In the genomic region with DNA sequence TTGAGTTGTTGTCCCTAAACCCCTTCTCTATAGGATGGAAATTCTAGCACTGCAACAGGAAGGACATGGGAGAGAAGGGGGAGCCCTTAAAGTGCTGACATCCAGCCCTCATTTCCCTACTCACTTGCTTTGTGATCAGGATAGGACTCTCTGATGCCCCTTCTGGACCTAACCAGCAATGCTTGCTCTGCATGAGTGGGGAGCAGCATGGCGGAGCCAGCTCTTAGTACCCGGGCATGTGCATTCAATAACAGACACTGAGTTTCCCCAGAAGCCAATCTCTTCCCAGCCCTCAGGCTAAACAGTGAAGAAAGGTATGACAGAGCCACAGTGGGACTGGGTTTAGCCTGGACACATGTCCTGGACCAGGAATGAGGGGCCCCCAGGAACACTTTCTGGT, we compare ENCODE assay signal across 12 cellular contexts. TPM values are rescaled to one million over a fixed set of nuclear protein-coding genes. Genes with fewer than 3 reads are reported as not detected.
DNase-seq lines count a peak whose midpoint lies in the region; ATAC-seq and TF ChIP-seq lines count a peak whose summit lies in the region.
"Had no signal": no experiment of that assay in that cellular context is flagged by ENCODE, and none has a peak within 500 bp of the region (broad histone marks: within the 10 kb centered on the region; RNA-seq: fewer than 3 reads in every experiment).

No MANE protein-coding gene starts in this region.

- H3K36me3 ChIP-seq in sigmoid colon = peaks cover 0 to 21% (median 6%) of the 10 kb centered on the region in 4 donors
- no peaks in the 10 kb centered on the region for H3K36me3 ChIP-seq in ovary

- H3K27ac ChIP-seq in sigmoid colon = peak overlapping the region in 3 of 4 donors; percentile 51 to 82 (median 74)
- no peak overlapping the region for H3K27ac ChIP-seq in ovary
- H3K27ac ChIP-seq: KMS-11 had no signal

- 94 to 95% methylated on average over 2 of the region's 2 CpGs for WGBS in sigmoid colon, 2 donors
- WGBS in ovary, 3 donors = 86 to 95% (median 90%) methylated on average over 2 of the region's 2 CpGs

- intact Hi-C loops in sigmoid colon (cut with DNase I) (no loop called here), ovary (cut with DNase I) (no loop called here)

- TF ChIP-seq POLR2A in sigmoid colon (IDR thresholded peaks at IDR 0.05) (no peak), ovary (IDR thresholded peaks at IDR 0.05) (no peak)

- H3K4me3 ChIP-seq in epithelial cell of proximal tubule (ENCODE audit: low read depth, low read length) = no peak overlapping the region
- H3K4me3 ChIP-seq in sigmoid colon = no peak overlapping the region
- no peak overlapping the region for H3K4me3 ChIP-seq in ovary

- DNase-seq in epithelial cell of proximal tubule (ENCODE audit: low read depth) (no peak), sigmoid colon (no peak), ovary (no peak)
- DNase-seq in stimulated activated CD4-positive, alpha-beta T cell treated with anti-CD3 and anti-CD28 coated beads, Interleukin-2, amount 100 ng/mL, for 24 hours = no peak
- DNase-seq: amygdala; naive thymus-derived CD4-positive, alpha-beta T cell; NCI-H2171 treated with DMSO at 0.1 percent for 48 hours; stimulated activated CD8-positive, alpha-beta memory T cell treated with anti-CD3 and anti-CD28 coated beads, Interleukin-4, amount 100 ng/mL, for 48 hours had no signal

- ATAC-seq in GM18907 (IDR thresholded peaks at IDR 0.05; ENCODE audit: unreplicated experiment) = peak; percentile 51
- no peak for ATAC-seq in HG03095 (IDR thresholded peaks at IDR 0.05; ENCODE audit: unreplicated experiment)
- ATAC-seq: naive thymus-derived CD4-positive, alpha-beta T cell had no signal

- TF ChIP-seq EP300 in sigmoid colon (IDR thresholded peaks at IDR 0.05) = no peak
- TF ChIP-seq EP300 in ovary (IDR thresholded peaks at IDR 0.05) = no peak

- H3K4me1 ChIP-seq in sigmoid colon (peaks cover 0 to 34% (median 16%) of the 10 kb centered on the region in 4 donors), ovary (ENCODE audit: insufficient read depth) (no peaks in the 10 kb centered on the region)

- no peaks in the 10 kb centered on the region for H3K9me3 ChIP-seq in sigmoid colon
- no peaks in the 10 kb centered on the region for H3K9me3 ChIP-seq in ovary

- TF ChIP-seq CTCF in LNCAP (IDR thresholded peaks at IDR 0.05) (peak; percentile 8; the same call in 1 of the 2 replicates), epithelial cell of proximal tubule (conservative IDR thresholded peaks at IDR 0.05; ENCODE audit: low read depth, low read length) (peak; percentile 40), sigmoid colon (IDR thresholded peaks at IDR 0.05) (no peak), ovary (IDR thresholded peaks at IDR 0.05) (no peak)

- H3K27me3 ChIP-seq in sigmoid colon = no peaks in the 10 kb centered on the region
- H3K27me3 ChIP-seq in ovary = no peaks in the 10 kb centered on the region

RNA-seq across cellular contexts. Expression of a gene that starts 14.0 kb away (rescaled TPM):
- total RNA-seq in epithelial cell of proximal tubule (0.43 and 0.63 TPM in 2 replicates), sigmoid colon (100 to 1,000 TPM in 2 of 4 donors, 10 to 100 TPM in 2; 45.3 to 164 (median 95.4) TPM), ovary (10 to 100 TPM; 15.3 to 92.3 (median 33.0) TPM)
- polyA plus RNA-seq in sigmoid colon (10 to 100 TPM in 1 of 3 donors, 1 to 10 TPM in 2; 3.2 to 28.9 (median 9.6) TPM), ovary (10 to 100 TPM; 16.3 to 36.6 TPM)
- total RNA-seq: naive thymus-derived CD4-positive, alpha-beta T cell had no signal
- polyA plus RNA-seq: naive thymus-derived CD4-positive, alpha-beta T cell had no signal

Comparison
In these comparisons a context has a peak if more than half of its experiments do, and no peak if none do; other contexts are left out.
1. CTCF ChIP-seq: peak in LNCAP (single experiment) and epithelial cell of proximal tubule (single experiment); none in sigmoid colon (0 of 4) and ovary (0 of 3).
2. H3K27ac ChIP-seq: peak in sigmoid colon (3 of 4); none in ovary (0 of 2).